Comparison of ENCODE assay signal across 1 cellular context in the genomic region with DNA sequence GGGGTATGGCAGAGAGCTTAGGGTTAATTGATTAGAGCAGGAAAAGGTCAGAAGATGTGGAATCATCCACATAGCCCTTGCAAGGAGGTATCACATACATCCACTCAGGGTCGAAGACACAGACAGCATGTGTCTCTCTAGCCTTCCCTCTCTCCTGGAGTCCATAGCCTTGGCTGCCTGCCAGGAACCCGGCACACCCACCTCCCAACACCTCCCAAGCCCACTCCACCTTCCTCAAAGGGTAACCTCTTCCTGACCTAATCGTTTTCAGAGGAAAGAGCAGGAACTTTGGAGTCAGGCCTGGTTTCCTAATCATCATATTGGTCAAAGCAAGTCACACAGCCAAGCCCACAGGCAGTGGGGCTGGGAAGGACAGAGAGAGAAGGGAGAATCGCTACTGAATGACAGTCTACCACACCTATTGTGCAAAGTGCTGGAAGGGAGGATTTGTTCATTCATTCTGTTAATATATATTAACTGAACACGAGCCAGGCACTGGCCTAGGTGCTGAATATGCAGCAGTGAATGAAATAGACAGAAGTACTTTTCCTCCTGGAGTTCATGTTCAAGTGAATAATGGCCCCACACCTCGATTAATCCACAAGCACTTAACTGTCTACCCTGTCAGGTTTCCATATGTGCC.
TF ChIP-seq lines count a peak whose summit lies in the region.

No MANE protein-coding gene starts in this region.

TF ChIP-seq in GM12878, 131 proteins besides CTCF, POLR2A, EP300 and RAD21:
- TF ChIP-seq, protein P1, sequence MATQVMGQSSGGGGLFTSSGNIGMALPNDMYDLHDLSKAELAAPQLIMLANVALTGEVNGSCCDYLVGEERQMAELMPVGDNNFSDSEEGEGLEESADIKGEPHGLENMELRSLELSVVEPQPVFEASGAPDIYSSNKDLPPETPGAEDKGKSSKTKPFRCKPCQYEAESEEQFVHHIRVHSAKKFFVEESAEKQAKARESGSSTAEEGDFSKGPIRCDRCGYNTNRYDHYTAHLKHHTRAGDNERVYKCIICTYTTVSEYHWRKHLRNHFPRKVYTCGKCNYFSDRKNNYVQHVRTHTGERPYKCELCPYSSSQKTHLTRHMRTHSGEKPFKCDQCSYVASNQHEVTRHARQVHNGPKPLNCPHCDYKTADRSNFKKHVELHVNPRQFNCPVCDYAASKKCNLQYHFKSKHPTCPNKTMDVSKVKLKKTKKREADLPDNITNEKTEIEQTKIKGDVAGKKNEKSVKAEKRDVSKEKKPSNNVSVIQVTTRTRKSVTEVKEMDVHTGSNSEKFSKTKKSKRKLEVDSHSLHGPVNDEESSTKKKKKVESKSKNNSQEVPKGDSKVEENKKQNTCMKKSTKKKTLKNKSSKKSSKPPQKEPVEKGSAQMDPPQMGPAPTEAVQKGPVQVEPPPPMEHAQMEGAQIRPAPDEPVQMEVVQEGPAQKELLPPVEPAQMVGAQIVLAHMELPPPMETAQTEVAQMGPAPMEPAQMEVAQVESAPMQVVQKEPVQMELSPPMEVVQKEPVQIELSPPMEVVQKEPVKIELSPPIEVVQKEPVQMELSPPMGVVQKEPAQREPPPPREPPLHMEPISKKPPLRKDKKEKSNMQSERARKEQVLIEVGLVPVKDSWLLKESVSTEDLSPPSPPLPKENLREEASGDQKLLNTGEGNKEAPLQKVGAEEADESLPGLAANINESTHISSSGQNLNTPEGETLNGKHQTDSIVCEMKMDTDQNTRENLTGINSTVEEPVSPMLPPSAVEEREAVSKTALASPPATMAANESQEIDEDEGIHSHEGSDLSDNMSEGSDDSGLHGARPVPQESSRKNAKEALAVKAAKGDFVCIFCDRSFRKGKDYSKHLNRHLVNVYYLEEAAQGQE (IDR thresholded peaks at IDR 0.05; ENCODE audit: low read depth, low read length): peak; percentile 63; the same call in 1 of the 2 replicates
- TF ChIP-seq SMAD5 (IDR thresholded peaks at IDR 0.05; ENCODE audit: low read depth): no peak
- TF ChIP-seq HDAC6 (IDR thresholded peaks at IDR 0.05; ENCODE audit: unreplicated experiment): no peak
TF ChIP-seq in GM12878: peak in this region for 1.
